ENCODE assay signal across 13 cellular contexts in the genomic region with DNA sequence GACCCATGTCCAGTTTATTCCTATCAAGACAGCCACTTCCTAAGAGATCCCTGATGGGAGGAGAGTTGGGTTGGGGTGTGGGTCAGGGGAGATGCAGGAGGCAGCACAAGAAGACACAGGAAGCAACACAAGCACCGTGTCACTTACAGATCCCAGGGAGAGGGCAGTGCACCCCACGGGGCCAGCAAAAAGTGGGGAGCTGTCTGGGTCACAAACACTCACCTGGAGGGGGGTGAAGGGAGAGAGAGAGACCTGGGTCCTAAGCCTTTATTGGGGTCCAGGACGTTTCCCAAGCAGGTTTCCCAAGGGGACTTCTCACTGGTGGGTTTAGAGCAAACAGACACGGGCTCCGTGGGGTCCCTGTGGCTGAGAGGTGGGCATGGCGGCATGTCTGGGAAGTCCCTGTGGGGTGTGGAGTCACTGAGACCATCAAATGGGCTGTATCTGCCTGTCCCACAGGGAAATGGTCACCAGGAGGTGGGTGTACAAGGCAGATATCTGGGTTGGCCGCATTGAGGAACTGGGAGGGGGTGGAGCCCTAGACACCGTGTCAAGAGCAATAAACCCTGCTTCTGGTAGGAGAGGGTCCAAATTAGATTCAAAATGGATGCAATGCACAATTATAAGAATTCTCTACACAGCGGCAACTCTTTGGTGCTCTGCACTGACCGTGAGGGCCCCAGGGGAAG. TPM values are rescaled to one million over a fixed set of nuclear protein-coding genes. Genes with fewer than 3 reads are reported as not detected.
DNase-seq lines count a peak whose midpoint lies in the region; ATAC-seq, FAIRE-seq and TF ChIP-seq lines count a peak whose summit lies in the region.
"Had no signal": no experiment of that assay in that cellular context is flagged by ENCODE, and none has a peak within 500 bp of the region (broad histone marks: within the 10 kb centered on the region; RNA-seq: fewer than 3 reads in every experiment).

No MANE protein-coding gene starts in this region.

- 74% methylated on average over 10 of the region's 10 CpGs for WGBS in liver
- WGBS in HepG2 (ENCODE audit: low lambda C conversion rate) = 20% methylated on average over 10 of the region's 10 CpGs
- 77 to 86% methylated on average over 7 to 9 of the region's 10 CpGs for WGBS in esophagus squamous epithelium, 2 donors

- H3K9ac ChIP-seq in liver (ENCODE audit: low read depth in 1 of 2, low read length in 2 of 2) = no peak overlapping the region
- no peak overlapping the region for H3K9ac ChIP-seq in HepG2 (ENCODE audit: insufficient read depth, low read depth, low read length)
- H3K9ac ChIP-seq in rectal smooth muscle tissue (ENCODE audit: low read length) = no peak overlapping the region

- no peaks in the 10 kb centered on the region for H3K27me3 ChIP-seq in liver (ENCODE audit: control insufficient read depth in 4 of 4, insufficient read depth in 4 of 4, low read length in 3 of 4)
- peaks cover 4 to 23% of the 10 kb centered on the region in 2 experiments; a peak in 4 of 5 replicates for H3K27me3 ChIP-seq in HepG2 (ENCODE audit: control insufficient read depth in 1 of 2, insufficient read depth in 2 of 2, low read length in 2 of 2)
- H3K27me3 ChIP-seq in esophagus squamous epithelium = no peaks in the 10 kb centered on the region
- no peaks in the 10 kb centered on the region for H3K27me3 ChIP-seq in rectal smooth muscle tissue (ENCODE audit: control insufficient read depth, insufficient read depth, low read length)

- POLR2A ChIA-PET in HepG2 (lab: Yijun Ruan, JAX) = no interaction called here

- no peak for ATAC-seq in HepG2
- no peak for ATAC-seq in HG02588 (IDR thresholded peaks at IDR 0.05; ENCODE audit: unreplicated experiment)

- CTCF ChIA-PET in HepG2 (lab: Yijun Ruan, JAX; ENCODE audit: low intra/inter-chr PET ratio, low total read pairs) = no interaction called here

- DNase-seq in HepG2 (ENCODE audit: low spot score) = no peak
- DNase-seq in esophagus squamous epithelium (lab: John Stamatoyannopoulos, UW) = no peak
- DNase-seq in Kasumi-1 (lab: John Stamatoyannopoulos, UW) = no peak
- no peak for DNase-seq in NCI-H146 treated with DMSO at 0.1 percent for 48 hours (lab: John Stamatoyannopoulos, UW; ENCODE audit: unreplicated experiment)
- no peak for DNase-seq in NCI-H748 (lab: John Stamatoyannopoulos, UW; ENCODE audit: unreplicated experiment)
- DNase-seq: activated CD4-positive, CD25-positive, alpha-beta regulatory T cell treated with anti-CD3 and anti-CD28 coated beads, Interleukin-2, amount 50 U/mL, for 72 hours; activated T-cell treated with anti-CD3 and anti-CD28 coated beads, Interleukin-2, amount 50 U/mL, for 1 hour; DMS 273 treated with DMSO at 0.1 percent for 48 hours; small intestine had no signal

- no peak for TF ChIP-seq POLR2A in HepG2 (IDR thresholded peaks at IDR 0.05; ENCODE audit: insufficient read depth in 1 of 2, low read depth in 2 of 2, low read length in 2 of 2)
- no peak for TF ChIP-seq POLR2A in esophagus squamous epithelium (IDR thresholded peaks at IDR 0.05)

- no TSS peak for BruUV-seq in HepG2 (replicated peaks; lab: Mats Ljungman, UMichigan)

- no peaks in the 10 kb centered on the region for H3K79me2 ChIP-seq in HepG2 (ENCODE audit: insufficient read depth, low read length)

- H3K4me3 ChIP-seq in liver (ENCODE audit: low read depth in 1 of 3, low read length in 3 of 3) (no peak overlapping the region), HepG2 (replicated peaks in 1 of 3; ENCODE audit: insufficient read depth in 1 of 3, low read depth in 2 of 3, low read length in 3 of 3) (no peak overlapping the region), esophagus squamous epithelium (no peak overlapping the region), rectal smooth muscle tissue (ENCODE audit: low read length) (no peak overlapping the region)
- H3K4me3 ChIP-seq: SK-N-MC had no signal

- TF ChIP-seq EP300 in HepG2 (IDR thresholded peaks at IDR 0.05; ENCODE audit: low read depth in 2 of 2, low read length in 2 of 2) (no peak), HepG2 (CRISPR knock-in tag; IDR thresholded peaks at IDR 0.05; ENCODE audit: borderline replicate concordance) (no peak)

- H3K4me1 ChIP-seq in liver (ENCODE audit: control insufficient read depth in 4 of 4, insufficient read depth in 4 of 4, low read length in 3 of 4) (no peaks in the 10 kb centered on the region), HepG2 (ENCODE audit: insufficient read depth, low read length) (no peaks in the 10 kb centered on the region), esophagus squamous epithelium (peaks cover 0 to 61% (median 29%) of the 10 kb centered on the region in 3 donors), rectal smooth muscle tissue (ENCODE audit: control insufficient read depth, insufficient read depth, low read length) (no peaks in the 10 kb centered on the region)

- H2AFZ ChIP-seq in HepG2 (ENCODE audit: low read length) = no peak overlapping the region

- in situ Hi-C loops in HepG2 (cut with HindIII; ENCODE audit: extremely low pct_ligation_motif_present, low pct_unique_long_range_greater_than_20kb) = no loop called here

- H3K9me3 ChIP-seq in liver (ENCODE audit: control insufficient read depth in 4 of 4, low read length in 3 of 4) (no peaks in the 10 kb centered on the region), HepG2 (ENCODE audit: low read length) (no peaks in the 10 kb centered on the region), esophagus squamous epithelium (no peaks in the 10 kb centered on the region)

- TF ChIP-seq CTCF in liver (IDR thresholded peaks at IDR 0.05; ENCODE audit: low read depth, low read length, missing input control) (no peak), HepG2 (CRISPR knock-in tag; IDR thresholded peaks at IDR 0.05) (no peak), esophagus squamous epithelium (IDR thresholded peaks at IDR 0.05) (no peak)

- TF ChIP-seq RAD21 in liver (IDR thresholded peaks at IDR 0.05) (no peak), HepG2 (CRISPR knock-in tag; IDR thresholded peaks at IDR 0.05) (no peak)

- H3K27ac ChIP-seq in liver (ENCODE audit: low read depth in 1 of 2, low read length in 2 of 2) (peak overlapping the region; percentile 80 to 83), HepG2 (ENCODE audit: extremely low read length, insufficient read depth, low read length) (no peak overlapping the region), esophagus squamous epithelium (peak overlapping the region; percentile 69 to 92 (median 84)), rectal smooth muscle tissue (ENCODE audit: low read depth, low read length) (peak overlapping the region; percentile 39)
- H3K27ac ChIP-seq: SK-N-MC had no signal

- FAIRE-seq in HepG2 (lab: Jason Lieb, UNC) = no peak
- FAIRE-seq: small intestine had no signal

- H4K20me1 ChIP-seq in HepG2 (ENCODE audit: insufficient read depth, low read length) = no peaks in the 10 kb centered on the region

- H3K36me3 ChIP-seq in liver (ENCODE audit: control insufficient read depth in 4 of 4, insufficient read depth in 3 of 4, low read depth in 1 of 4, low read length in 3 of 4) = no peaks in the 10 kb centered on the region
- H3K36me3 ChIP-seq in HepG2 (replicated peaks in 1 of 2; ENCODE audit: control insufficient read depth in 1 of 2, insufficient read depth in 2 of 2, low read length in 2 of 2) = no peaks in the 10 kb centered on the region
- no peaks in the 10 kb centered on the region for H3K36me3 ChIP-seq in esophagus squamous epithelium
- no peaks in the 10 kb centered on the region for H3K36me3 ChIP-seq in rectal smooth muscle tissue (ENCODE audit: control insufficient read depth, insufficient read depth, low read length)

- no peak overlapping the region for H3K4me2 ChIP-seq in HepG2 (ENCODE audit: low read depth, low read length)

- intact Hi-C loops in HepG2 (cut with micrococcal nuclease; ENCODE audit: unreplicated experiment) (no loop called here), esophagus squamous epithelium (cut with DNase I) (no loop called here)

RNA-seq across cellular contexts. Expression of a gene that starts 1.6 kb away (rescaled TPM):
- 10 to 100 TPM; 15.0 to 16.0 TPM for total RNA-seq in liver
- 1 to 10 TPM; 1.5 to 8.7 TPM for polyA plus RNA-seq in liver
- total RNA-seq in HepG2 (2016; rRNA removed; fragmentation: Illumina TruSeq; extraction: Trizol) = not detected in 2 replicates
- total RNA-seq in HepG2 (2016; cell fraction: cytosol; rRNA removed; fragmentation: Illumina TruSeq; extraction: Trizol; ENCODE audit: low read depth) = not detected in 2 replicates
- total RNA-seq in HepG2 (2016; cell fraction: insoluble cytoplasmic fraction; rRNA removed; fragmentation: Illumina TruSeq; extraction: Trizol) = not detected in 2 replicates
- not detected in 2 replicates for total RNA-seq in HepG2 (2016; cell fraction: membrane; rRNA removed; fragmentation: Illumina TruSeq; extraction: Trizol)
- not detected in 2 replicates for total RNA-seq in HepG2 (2016; cell fraction: nucleus; rRNA removed; fragmentation: Illumina TruSeq; extraction: Trizol)
- not detected in 2 replicates for polyA plus RNA-seq in HepG2 (2011; rRNA removed)
- 0.01 TPM in 2 replicates for polyA plus RNA-seq in HepG2 (2011; cell fraction: cytosol; rRNA removed)
- polyA plus RNA-seq in HepG2 (2011; cell fraction: nucleus; rRNA removed) = not detected in 2 replicates
- not detected in 2 replicates for polyA plus RNA-seq in HepG2 (2012)
- polyA plus RNA-seq in HepG2 (2016; cell fraction: cytosol; fragmentation: Illumina TruSeq; extraction: Trizol; ENCODE audit: low read depth) = not detected in 2 replicates
- polyA plus RNA-seq in HepG2 (2016; cell fraction: insoluble cytoplasmic fraction; fragmentation: Illumina TruSeq; extraction: Trizol; ENCODE audit: low read depth) = not detected in 2 replicates
- not detected in 2 replicates for polyA plus RNA-seq in HepG2 (2016; cell fraction: membrane; fragmentation: Illumina TruSeq; extraction: Trizol; ENCODE audit: low read depth)
- polyA plus RNA-seq in HepG2 (2016; cell fraction: nucleus; fragmentation: Illumina TruSeq; extraction: Trizol; ENCODE audit: insufficient read depth, low read depth) = not detected in 2 replicates
- polyA minus RNA-seq in HepG2 (2011; rRNA and poly(A)+ RNA removed; ENCODE audit: low replicate concordance) = not detected in 2 replicates
- polyA minus RNA-seq in HepG2 (2011; cell fraction: cytosol; rRNA and poly(A)+ RNA removed) = not detected in 2 replicates
- not detected in 2 replicates for polyA minus RNA-seq in HepG2 (2011; cell fraction: nucleus; rRNA and poly(A)+ RNA removed)
- 10 to 100 TPM in 2 of 4 donors, 1 to 10 TPM in 2; 4.5 to 22.9 (median 14.6) TPM for total RNA-seq in esophagus squamous epithelium

RNA-seq across cellular contexts. Expression of a gene that starts 38.3 kb away (rescaled TPM):
- total RNA-seq in liver (1 to 10 TPM; 1.4 to 6.6 TPM), HepG2 (2016; rRNA removed; fragmentation: Illumina TruSeq; extraction: Trizol) (not detected in 2 replicates), esophagus squamous epithelium (10 to 100 TPM; 54.9 to 93.4 (median 75.1) TPM)
- polyA plus RNA-seq in liver (1 to 10 TPM; 2.9 to 3.2 TPM), HepG2 (2011; rRNA removed) (0.03 TPM in 1 of 2 replicates, not detected in the other)
- total RNA-seq in HepG2 (2016; cell fraction: cytosol; rRNA removed; fragmentation: Illumina TruSeq; extraction: Trizol; ENCODE audit: low read depth) = not detected in 2 replicates
- not detected in 2 replicates for total RNA-seq in HepG2 (2016; cell fraction: insoluble cytoplasmic fraction; rRNA removed; fragmentation: Illumina TruSeq; extraction: Trizol)
- total RNA-seq in HepG2 (2016; cell fraction: membrane; rRNA removed; fragmentation: Illumina TruSeq; extraction: Trizol) = not detected in 2 replicates
- not detected in 2 replicates for total RNA-seq in HepG2 (2016; cell fraction: nucleus; rRNA removed; fragmentation: Illumina TruSeq; extraction: Trizol)
- not detected in 2 replicates for polyA plus RNA-seq in HepG2 (2011; cell fraction: cytosol; rRNA removed)
- not detected in 2 replicates for polyA plus RNA-seq in HepG2 (2011; cell fraction: nucleus; rRNA removed)
- polyA plus RNA-seq in HepG2 (2012) = not detected in 2 replicates
- polyA plus RNA-seq in HepG2 (2016; cell fraction: cytosol; fragmentation: Illumina TruSeq; extraction: Trizol; ENCODE audit: low read depth) = not detected in 2 replicates
- not detected in 2 replicates for polyA plus RNA-seq in HepG2 (2016; cell fraction: insoluble cytoplasmic fraction; fragmentation: Illumina TruSeq; extraction: Trizol; ENCODE audit: low read depth)
- not detected in 2 replicates for polyA plus RNA-seq in HepG2 (2016; cell fraction: membrane; fragmentation: Illumina TruSeq; extraction: Trizol; ENCODE audit: low read depth)
- polyA plus RNA-seq in HepG2 (2016; cell fraction: nucleus; fragmentation: Illumina TruSeq; extraction: Trizol; ENCODE audit: insufficient read depth, low read depth) = not detected in 2 replicates
- polyA minus RNA-seq in HepG2 (2011; rRNA and poly(A)+ RNA removed; ENCODE audit: low replicate concordance) = 0.12 TPM in 1 of 2 replicates, not detected in the other
- not detected in 2 replicates for polyA minus RNA-seq in HepG2 (2011; cell fraction: cytosol; rRNA and poly(A)+ RNA removed)
- not detected in 2 replicates for polyA minus RNA-seq in HepG2 (2011; cell fraction: nucleus; rRNA and poly(A)+ RNA removed)

RNA-seq across cellular contexts. Expression of a gene that starts 52.6 kb away (rescaled TPM):
- total RNA-seq in liver (not detected), HepG2 (2016; rRNA removed; fragmentation: Illumina TruSeq; extraction: Trizol) (not detected in 2 replicates), esophagus squamous epithelium (not detected)
- polyA plus RNA-seq in liver (not detected), HepG2 (2011; rRNA removed) (not detected in 2 replicates)
- not detected in 2 replicates for total RNA-seq in HepG2 (2016; cell fraction: cytosol; rRNA removed; fragmentation: Illumina TruSeq; extraction: Trizol; ENCODE audit: low read depth)
- total RNA-seq in HepG2 (2016; cell fraction: insoluble cytoplasmic fraction; rRNA removed; fragmentation: Illumina TruSeq; extraction: Trizol) = not detected in 2 replicates
- total RNA-seq in HepG2 (2016; cell fraction: membrane; rRNA removed; fragmentation: Illumina TruSeq; extraction: Trizol) = not detected in 2 replicates
- not detected in 2 replicates for total RNA-seq in HepG2 (2016; cell fraction: nucleus; rRNA removed; fragmentation: Illumina TruSeq; extraction: Trizol)
- not detected in 2 replicates for polyA plus RNA-seq in HepG2 (2011; cell fraction: cytosol; rRNA removed)
- not detected in 2 replicates for polyA plus RNA-seq in HepG2 (2011; cell fraction: nucleus; rRNA removed)
- polyA plus RNA-seq in HepG2 (2012) = not detected in 2 replicates
- not detected in 2 replicates for polyA plus RNA-seq in HepG2 (2016; cell fraction: cytosol; fragmentation: Illumina TruSeq; extraction: Trizol; ENCODE audit: low read depth)
- not detected in 2 replicates for polyA plus RNA-seq in HepG2 (2016; cell fraction: insoluble cytoplasmic fraction; fragmentation: Illumina TruSeq; extraction: Trizol; ENCODE audit: low read depth)
- polyA plus RNA-seq in HepG2 (2016; cell fraction: membrane; fragmentation: Illumina TruSeq; extraction: Trizol; ENCODE audit: low read depth) = not detected in 2 replicates
- not detected in 2 replicates for polyA plus RNA-seq in HepG2 (2016; cell fraction: nucleus; fragmentation: Illumina TruSeq; extraction: Trizol; ENCODE audit: insufficient read depth, low read depth)
- polyA minus RNA-seq in HepG2 (2011; rRNA and poly(A)+ RNA removed; ENCODE audit: low replicate concordance) = not detected in 2 replicates
- polyA minus RNA-seq in HepG2 (2011; cell fraction: cytosol; rRNA and poly(A)+ RNA removed) = not detected in 2 replicates
- polyA minus RNA-seq in HepG2 (2011; cell fraction: nucleus; rRNA and poly(A)+ RNA removed) = not detected in 2 replicates

Comparison
In these comparisons a context has a peak if more than half of its experiments do, and no peak if none do; other contexts are left out.
1. RNA of a gene that starts 1.6 kb away (total RNA-seq): 4.5 to 22.9 TPM in esophagus squamous epithelium and 15.0 to 16.0 TPM in liver; not detected in HepG2; every median in the first group is over 4 times any median in the second.
2. RNA of a gene that starts 38.3 kb away (total RNA-seq): 54.9 to 93.4 TPM in esophagus squamous epithelium; 1.4 to 6.6 TPM in liver and not detected in HepG2; every median in the first group is over 4 times any median in the second.